23 cellular contexts compared by ENCODE assay signal in genomic region chr2:109675666-109676345, GRCh38.
DNase-seq lines count a peak whose midpoint lies in the region; ATAC-seq, FAIRE-seq and TF ChIP-seq lines count a peak whose summit lies in the region.
"Had no signal": no experiment of that assay in that cellular context is flagged by ENCODE, and none has a peak within 500 bp of the region (broad histone marks: within the 10 kb centered on the region; RNA-seq: fewer than 3 reads in every experiment).

No MANE protein-coding gene starts in this region.

- TF ChIP-seq CTCF in keratinocyte (optimal IDR thresholded peaks at IDR 0.05 in 1 of 3, IDR thresholded peaks at IDR 0.05 in 1 of 3, conservative IDR thresholded peaks at IDR 0.05 in 1 of 3; ENCODE audit: extremely low read depth in 1 of 3, insufficient read depth in 2 of 3, low read length in 3 of 3) (no peak), osteoblast (IDR thresholded peaks at IDR 0.05; ENCODE audit: extremely low read depth, low read depth, low read length) (no peak), D721Med (IDR thresholded peaks at IDR 0.05; ENCODE audit: insufficient read depth, missing control alignments) (no peak), gastroesophageal sphincter (IDR thresholded peaks at IDR 0.05) (no peak)

- H3K79me2 ChIP-seq in keratinocyte (ENCODE audit: control insufficient read depth, insufficient read depth, low read length) (no peaks in the 10 kb centered on the region), osteoblast (ENCODE audit: insufficient read depth, low read length) (no peaks in the 10 kb centered on the region)

- FAIRE-seq in keratinocyte (lab: Jason Lieb, UNC) = no peak
- FAIRE-seq in D721Med (lab: Jason Lieb, UNC) = no peak
- FAIRE-seq: A549, kidney, RCC 7860 had no signal

- dilution Hi-C loops in keratinocyte (cut with MboI; ENCODE audit: extremely low pct_ligation_motif_present, low sequenced_read_pairs) = no loop called here

- H3K4me2 ChIP-seq in keratinocyte (ENCODE audit: control insufficient read depth, extremely low read depth, insufficient read depth, low read depth, low read length) (peak overlapping the region; percentile 80), osteoblast (ENCODE audit: insufficient read depth, low read length) (no peak overlapping the region)
- H3K4me2 ChIP-seq: A549 had no signal

- H3K9ac ChIP-seq in keratinocyte (ENCODE audit: control insufficient read depth, extremely low read depth, insufficient read depth, low read length) = no peak overlapping the region

- 88 to 91% methylated on average over 8 to 10 of the region's 17 CpGs for WGBS in gastroesophageal sphincter (ENCODE audit: low coverage in 1 of 2), 2 donors

- H3K36me3 ChIP-seq in keratinocyte (ENCODE audit: control insufficient read depth in 2 of 2, extremely low read depth in 1 of 2, insufficient read depth in 2 of 2, low read length in 2 of 2) (no peaks in the 10 kb centered on the region), osteoblast (ENCODE audit: insufficient read depth, low read length) (no peaks in the 10 kb centered on the region), gastroesophageal sphincter (no peaks in the 10 kb centered on the region)
- H3K36me3 ChIP-seq: BE2C had no signal

- H3K27ac ChIP-seq in keratinocyte (ENCODE audit: control insufficient read depth, insufficient read depth, low read length) = no peak overlapping the region
- H3K27ac ChIP-seq in osteoblast (ENCODE audit: low read depth, low read length) = no peak overlapping the region
- no peak overlapping the region for H3K27ac ChIP-seq in gastroesophageal sphincter
- H3K27ac ChIP-seq: A549 had no signal

- H2AFZ ChIP-seq in keratinocyte (ENCODE audit: control insufficient read depth, low read length) (peak overlapping the region; percentile 67), osteoblast (ENCODE audit: low read length) (no peak overlapping the region)

- intact Hi-C loops in Right ventricle myocardium superior (cut with DNase I) = no loop called here
- intact Hi-C loops in left ventricle myocardium superior (cut with micrococcal nuclease) = no loop called here

- H3K4me1 ChIP-seq in keratinocyte (ENCODE audit: control insufficient read depth, extremely low read depth, insufficient read depth, low read length) (peaks cover 20% of the 10 kb centered on the region), osteoblast (ENCODE audit: insufficient read depth, low read length) (no peaks in the 10 kb centered on the region), gastroesophageal sphincter (peaks cover 0 to 40% (median 7%) of the 10 kb centered on the region in 3 donors)
- H3K4me1 ChIP-seq: BE2C had no signal

- H3K4me3 ChIP-seq in keratinocyte (ENCODE audit: control insufficient read depth in 2 of 3, extremely low read depth in 1 of 3, insufficient read depth in 2 of 3, low read depth in 1 of 3, low read length in 3 of 3) = no peak overlapping the region
- no peak overlapping the region for H3K4me3 ChIP-seq in osteoblast (ENCODE audit: insufficient read depth, low read length)
- no peak overlapping the region for H3K4me3 ChIP-seq in gastroesophageal sphincter
- H3K4me3 ChIP-seq: A549 had no signal

- peak; percentile 43 for ATAC-seq in Right ventricle myocardium superior (ENCODE audit: poor library complexity)
- ATAC-seq in left ventricle myocardium superior = no peak
- no peak for ATAC-seq in gastroesophageal sphincter
- ATAC-seq: A549; naive thymus-derived CD8-positive, alpha-beta T cell; T-helper 17 cell had no signal

- no peaks in the 10 kb centered on the region for H4K20me1 ChIP-seq in keratinocyte (ENCODE audit: control insufficient read depth, extremely low read depth, insufficient read depth, low read length)
- H4K20me1 ChIP-seq in osteoblast (ENCODE audit: insufficient read depth, low read length) = no peaks in the 10 kb centered on the region

- H3K27me3 ChIP-seq in keratinocyte (ENCODE audit: control insufficient read depth, extremely low read depth, insufficient read depth, low read length) (no peaks in the 10 kb centered on the region), osteoblast (ENCODE audit: insufficient read depth, low read length) (peaks cover 21% of the 10 kb centered on the region), gastroesophageal sphincter (no peaks in the 10 kb centered on the region)
- H3K27me3 ChIP-seq: BE2C had no signal

- H3K9me1 ChIP-seq in keratinocyte (ENCODE audit: control insufficient read depth, extremely low read depth, insufficient read depth, low read length) = no peaks in the 10 kb centered on the region

- no peaks in the 10 kb centered on the region for H3K9me3 ChIP-seq in keratinocyte (ENCODE audit: control insufficient read depth, low read depth, low read length)
- no peaks in the 10 kb centered on the region for H3K9me3 ChIP-seq in osteoblast (ENCODE audit: low read depth, low read length)
- no peaks in the 10 kb centered on the region for H3K9me3 ChIP-seq in gastroesophageal sphincter
- H3K9me3 ChIP-seq: A549, BE2C had no signal

- no peak for TF ChIP-seq EP300 in gastroesophageal sphincter (IDR thresholded peaks at IDR 0.05)

- TF ChIP-seq POLR2A in gastroesophageal sphincter (IDR thresholded peaks at IDR 0.05) = no peak

- no peak for DNase-seq in Right ventricle myocardium superior
- no peak for DNase-seq in left ventricle myocardium superior
- DNase-seq in keratinocyte (ENCODE audit: low read depth, low spot score) = no peak
- peak; percentile 44 for DNase-seq in osteoblast (ENCODE audit: insufficient read length, low spot score, missing footprints)
- peak; percentile 66 for DNase-seq in ureter (ENCODE audit: low spot score)
- DNase-seq in D721Med (ENCODE audit: insufficient read length, low spot score) = no peak
- no peak for DNase-seq in NCI-H2196 treated with DMSO at 0.1 percent for 48 hours (lab: John Stamatoyannopoulos, UW; ENCODE audit: unreplicated experiment)
- DNase-seq: activated CD4-positive, alpha-beta T cell treated with anti-CD3 and anti-CD28 coated beads for 48 hours; BE2C; COR-L47; dermis blood vessel endothelial cell; EL; kidney; mesendoderm; naive thymus-derived CD8-positive, alpha-beta T cell; NCI-H2081; NK-92 treated with Interleukin-12 subunit alpha and Interleukin-12 subunit beta, amount 100 ng/mL, for 24 hours; posterior cingulate gyrus; stimulated activated CD4-positive, alpha-beta T cell treated with anti-CD3 and anti-CD28 coated beads, Interleukin-1b, Interleukin-23, amount 100 ng/mL, for 48 hours; T-helper 17 cell had no signal

Comparison
In these comparisons a context has a peak if more than half of its experiments do, and no peak if none do; other contexts are left out.
1. DNase-seq: peak in osteoblast (single experiment) and ureter (single experiment); none in Right ventricle myocardium superior (single experiment), left ventricle myocardium superior (single experiment), keratinocyte (single experiment), D721Med (single experiment) and NCI-H2196 treated with DMSO at 0.1 percent for 48 hours (single experiment).